ENCODE assay signal across 1 cellular context in genomic region chr6:44043479-44044153, GRCh38.
TF ChIP-seq lines count a peak whose summit lies in the region.

No MANE protein-coding gene starts in this region.

TF ChIP-seq in K562, 482 proteins besides CTCF, POLR2A, EP300 and RAD21 (continued from another document):
- TF ChIP-seq, protein P1, sequence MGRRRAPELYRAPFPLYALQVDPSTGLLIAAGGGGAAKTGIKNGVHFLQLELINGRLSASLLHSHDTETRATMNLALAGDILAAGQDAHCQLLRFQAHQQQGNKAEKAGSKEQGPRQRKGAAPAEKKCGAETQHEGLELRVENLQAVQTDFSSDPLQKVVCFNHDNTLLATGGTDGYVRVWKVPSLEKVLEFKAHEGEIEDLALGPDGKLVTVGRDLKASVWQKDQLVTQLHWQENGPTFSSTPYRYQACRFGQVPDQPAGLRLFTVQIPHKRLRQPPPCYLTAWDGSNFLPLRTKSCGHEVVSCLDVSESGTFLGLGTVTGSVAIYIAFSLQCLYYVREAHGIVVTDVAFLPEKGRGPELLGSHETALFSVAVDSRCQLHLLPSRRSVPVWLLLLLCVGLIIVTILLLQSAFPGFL (CRISPR knock-in tag; IDR thresholded peaks at IDR 0.05) = no peak
- no peak for TF ChIP-seq THRB (CRISPR knock-in tag; conservative IDR thresholded peaks at IDR 0.05)
- TF ChIP-seq FOXK2 (conservative IDR thresholded peaks at IDR 0.05 in 1 of 2, IDR thresholded peaks at IDR 0.05 in 1 of 2; ENCODE audit: low read depth in 2 of 2) = peak in 1 of 2 experiments; percentile 58; a peak in 2 of 4 replicates
- TF ChIP-seq, protein P2, sequence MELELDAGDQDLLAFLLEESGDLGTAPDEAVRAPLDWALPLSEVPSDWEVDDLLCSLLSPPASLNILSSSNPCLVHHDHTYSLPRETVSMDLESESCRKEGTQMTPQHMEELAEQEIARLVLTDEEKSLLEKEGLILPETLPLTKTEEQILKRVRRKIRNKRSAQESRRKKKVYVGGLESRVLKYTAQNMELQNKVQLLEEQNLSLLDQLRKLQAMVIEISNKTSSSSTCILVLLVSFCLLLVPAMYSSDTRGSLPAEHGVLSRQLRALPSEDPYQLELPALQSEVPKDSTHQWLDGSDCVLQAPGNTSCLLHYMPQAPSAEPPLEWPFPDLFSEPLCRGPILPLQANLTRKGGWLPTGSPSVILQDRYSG (tag; conservative IDR thresholded peaks at IDR 0.05; ENCODE audit: low read depth) = peak; percentile 55; the same call in 1 of the 2 replicates
- TF ChIP-seq PBX2 (CRISPR knock-in tag; IDR thresholded peaks at IDR 0.05; ENCODE audit: low read depth) = no peak
- no peak for TF ChIP-seq PBX2 (tag; conservative IDR thresholded peaks at IDR 0.05; ENCODE audit: low read depth)
- no peak for TF ChIP-seq PHF8 (IDR thresholded peaks at IDR 0.05; ENCODE audit: borderline replicate concordance, low read length)
- TF ChIP-seq MYC (IDR thresholded peaks at IDR 0.05; ENCODE audit: low read depth, low read length) = peak; percentile 52; the same call in 1 of the 2 replicates
- no peak for TF ChIP-seq MYC (CRISPR knock-in tag; IDR thresholded peaks at IDR 0.05; ENCODE audit: borderline replicate concordance, low read depth)
- no peak for TF ChIP-seq ARNT (IDR thresholded peaks at IDR 0.05)
- no peak for TF ChIP-seq ETV5 (CRISPR knock-in tag; IDR thresholded peaks at IDR 0.05; ENCODE audit: low read depth)
- peak; percentile 64 for TF ChIP-seq RBFOX2 (IDR thresholded peaks at IDR 0.05; ENCODE audit: low read depth, low read length)
- peak; percentile 92 for TF ChIP-seq ATF4 (CRISPR knock-in tag; IDR thresholded peaks at IDR 0.05)
- TF ChIP-seq BRF1 (IDR thresholded peaks at IDR 0.05; ENCODE audit: borderline replicate concordance, extremely low read depth, insufficient read length) = no peak
- TF ChIP-seq TAF9B (IDR thresholded peaks at IDR 0.05; ENCODE audit: partially characterized antibody) = no peak
- no peak for TF ChIP-seq MCM2 (IDR thresholded peaks at IDR 0.05; ENCODE audit: low read depth)
- no peak for TF ChIP-seq ZNF655 (CRISPR knock-in tag; IDR thresholded peaks at IDR 0.05)
- no peak for TF ChIP-seq MXD1 (CRISPR knock-in tag; IDR thresholded peaks at IDR 0.05; ENCODE audit: borderline replicate concordance, poor library complexity, severe bottlenecking)
- TF ChIP-seq ZNF408 (CRISPR knock-in tag; IDR thresholded peaks at IDR 0.05; ENCODE audit: low read depth) = no peak
- TF ChIP-seq HSF4 (CRISPR knock-in tag; IDR thresholded peaks at IDR 0.05; ENCODE audit: borderline replicate concordance) = no peak; the same call in 1 of the 2 replicates
- 0 out of 2 replicates have a peak, but pooled peaks have one; percentile 18 for TF ChIP-seq GABPB1 (CRISPR knock-in tag; IDR thresholded peaks at IDR 0.05)
- TF ChIP-seq HES1 (IDR thresholded peaks at IDR 0.05; ENCODE audit: low read depth) = no peak
- no peak for TF ChIP-seq SMC3 (conservative IDR thresholded peaks at IDR 0.05; ENCODE audit: insufficient read depth, low read depth, low read length)
- TF ChIP-seq DPF2 (IDR thresholded peaks at IDR 0.05) = peak; percentile 43; the same call in 1 of the 2 replicates
- TF ChIP-seq CBFA2T3 (IDR thresholded peaks at IDR 0.05) = no peak
- TF ChIP-seq ATF2 (CRISPR knock-in tag; IDR thresholded peaks at IDR 0.05) = no peak
- TF ChIP-seq ZNF197 (CRISPR knock-in tag; IDR thresholded peaks at IDR 0.05; ENCODE audit: low read depth) = no peak
- TF ChIP-seq, protein P3, sequence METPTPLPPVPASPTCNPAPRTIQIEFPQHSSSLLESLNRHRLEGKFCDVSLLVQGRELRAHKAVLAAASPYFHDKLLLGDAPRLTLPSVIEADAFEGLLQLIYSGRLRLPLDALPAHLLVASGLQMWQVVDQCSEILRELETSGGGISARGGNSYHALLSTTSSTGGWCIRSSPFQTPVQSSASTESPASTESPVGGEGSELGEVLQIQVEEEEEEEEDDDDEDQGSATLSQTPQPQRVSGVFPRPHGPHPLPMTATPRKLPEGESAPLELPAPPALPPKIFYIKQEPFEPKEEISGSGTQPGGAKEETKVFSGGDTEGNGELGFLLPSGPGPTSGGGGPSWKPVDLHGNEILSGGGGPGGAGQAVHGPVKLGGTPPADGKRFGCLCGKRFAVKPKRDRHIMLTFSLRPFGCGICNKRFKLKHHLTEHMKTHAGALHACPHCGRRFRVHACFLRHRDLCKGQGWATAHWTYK (CRISPR knock-in tag; IDR thresholded peaks at IDR 0.05) = peak; percentile 55; the same call in 1 of the 2 replicates
- TF ChIP-seq SP2 (IDR thresholded peaks at IDR 0.05; ENCODE audit: extremely low read depth, low read depth, low read length, poor library complexity, severe bottlenecking) = no peak
- no peak for TF ChIP-seq HMG20A (CRISPR knock-in tag; conservative IDR thresholded peaks at IDR 0.05)
- TF ChIP-seq RB1 (IDR thresholded peaks at IDR 0.05; ENCODE audit: low read depth) = no peak
- TF ChIP-seq FOXJ3 (CRISPR knock-in tag; IDR thresholded peaks at IDR 0.05) = no peak
- TF ChIP-seq ZNF668 (CRISPR knock-in tag; IDR thresholded peaks at IDR 0.05) = peak; percentile 65; the same call in 1 of the 2 replicates
- TF ChIP-seq, protein P4, sequence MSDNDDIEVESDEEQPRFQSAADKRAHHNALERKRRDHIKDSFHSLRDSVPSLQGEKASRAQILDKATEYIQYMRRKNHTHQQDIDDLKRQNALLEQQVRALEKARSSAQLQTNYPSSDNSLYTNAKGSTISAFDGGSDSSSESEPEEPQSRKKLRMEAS (CRISPR knock-in tag; IDR thresholded peaks at IDR 0.05) = no peak
- TF ChIP-seq TEAD1 (CRISPR knock-in tag; IDR thresholded peaks at IDR 0.05) = peak in 1 of 2 experiments; percentile 19; a peak in 1 of 4 replicates
- TF ChIP-seq THRAP3 (IDR thresholded peaks at IDR 0.05; ENCODE audit: borderline replicate concordance) = no peak
- TF ChIP-seq NONO (IDR thresholded peaks at IDR 0.05; ENCODE audit: low read depth in 2 of 2, low read length in 1 of 2) = no peak
- TF ChIP-seq, protein P5, sequence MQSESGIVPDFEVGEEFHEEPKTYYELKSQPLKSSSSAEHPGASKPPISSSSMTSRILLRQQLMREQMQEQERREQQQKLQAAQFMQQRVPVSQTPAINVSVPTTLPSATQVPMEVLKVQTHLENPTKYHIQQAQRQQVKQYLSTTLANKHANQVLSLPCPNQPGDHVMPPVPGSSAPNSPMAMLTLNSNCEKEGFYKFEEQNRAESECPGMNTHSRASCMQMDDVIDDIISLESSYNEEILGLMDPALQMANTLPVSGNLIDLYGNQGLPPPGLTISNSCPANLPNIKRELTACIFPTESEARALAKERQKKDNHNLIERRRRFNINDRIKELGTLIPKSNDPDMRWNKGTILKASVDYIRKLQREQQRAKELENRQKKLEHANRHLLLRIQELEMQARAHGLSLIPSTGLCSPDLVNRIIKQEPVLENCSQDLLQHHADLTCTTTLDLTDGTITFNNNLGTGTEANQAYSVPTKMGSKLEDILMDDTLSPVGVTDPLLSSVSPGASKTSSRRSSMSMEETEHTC (IDR thresholded peaks at IDR 0.05) = peak; percentile 47; the same call in 1 of the 2 replicates
TF ChIP-seq in K562: peak in this region for 98.
